Comparison of ENCODE assay signal across 33 cellular contexts in the genomic region with DNA sequence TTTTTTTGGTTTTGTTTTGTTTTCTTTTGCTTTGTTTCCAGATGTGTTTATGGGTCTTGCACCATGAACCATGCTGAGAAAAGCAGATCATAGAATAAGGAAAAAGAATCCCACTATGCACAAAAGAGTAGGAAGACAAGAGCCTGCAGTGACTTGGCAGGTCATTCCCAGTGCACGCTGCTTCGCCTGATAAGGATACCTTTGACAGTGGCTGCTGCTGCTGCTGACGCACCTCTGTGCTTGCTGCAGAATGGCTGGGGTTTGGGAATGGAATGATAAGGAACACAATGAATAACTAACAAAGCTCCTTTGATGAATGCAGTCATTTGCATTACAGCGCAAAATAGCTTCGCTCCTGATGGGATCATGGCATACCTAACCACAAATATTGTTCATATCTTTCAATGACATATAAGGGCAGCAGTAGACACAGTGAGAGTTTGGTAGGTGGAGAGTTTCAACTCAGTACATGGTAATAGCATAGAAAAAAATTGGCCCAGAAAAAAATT.
DNase-seq lines count a peak whose midpoint lies in the region; ATAC-seq and TF ChIP-seq lines count a peak whose summit lies in the region.
"Had no signal": no experiment of that assay in that cellular context is flagged by ENCODE, and none has a peak within 500 bp of the region (broad histone marks: within the 10 kb centered on the region; RNA-seq: fewer than 3 reads in every experiment).

No MANE protein-coding gene starts in this region.

- WGBS in right cardiac atrium, result 65% methylated on average over 5 of the region's 5 CpGs
- WGBS in endodermal cell (ENCODE audit: insufficient coverage in 1 of 2, insufficient read length in 1 of 2), 2 experiments, result 52 to 72% methylated on average over 3 to 5 of the region's 5 CpGs

- H3K36me3 Mint-ChIP-seq in endodermal cell (ENCODE audit: low read depth), result no peaks in the 10 kb centered on the region
- H3K36me3 Mint-ChIP-seq: activated CD4-positive, alpha-beta memory T cell treated with anti-CD3 and anti-CD28 coated beads for 36 hours; activated naive CD4-positive, alpha-beta T cell treated with anti-CD3 and anti-CD28 coated beads, Interleukin-2, amount 50 U/mL, for 72 hours; mesothelial cell of epicardium; natural killer cell; stimulated activated memory B cell treated with anti-CD40 and anti-IgM and Interleukin-4, amounts not matched to agents 10 μg/mL and 1 μg/mL and 100 μg/mL, for 72 hours had no signal

- H2AFZ ChIP-seq in neural cell (ENCODE audit: low read depth, low read length), result no peak overlapping the region
- no peak overlapping the region for H2AFZ ChIP-seq in OCI-LY7 (ENCODE audit: low read length)

- H3K4me3 ChIP-seq in cardiac muscle cell, result no peak overlapping the region
- no peak overlapping the region for H3K4me3 ChIP-seq in right cardiac atrium (ENCODE audit: low read length)
- no peak overlapping the region for H3K4me3 ChIP-seq in endodermal cell (ENCODE audit: low read length)
- H3K4me3 ChIP-seq in neural cell (ENCODE audit: low read length), result peak overlapping the region; percentile 1
- no peak overlapping the region for H3K4me3 ChIP-seq in OCI-LY7 (ENCODE audit: low read depth, low read length, poor library complexity, severe bottlenecking)
- H3K4me3 ChIP-seq in foreskin fibroblast (ENCODE audit: low read depth in 1 of 2, low read length in 2 of 2), result no peak overlapping the region
- H3K4me3 ChIP-seq: esophagus squamous epithelium, gastroesophageal sphincter, left ventricle myocardium inferior, sigmoid colon, SJCRH30, suprapubic skin, uterus had no signal

- no peak overlapping the region for H3K4me3 Mint-ChIP-seq in endodermal cell
- H3K4me3 Mint-ChIP-seq: activated CD4-positive, alpha-beta memory T cell treated with anti-CD3 and anti-CD28 coated beads for 36 hours; activated T-helper 17 cell treated with anti-CD3 and anti-CD28 coated beads, Interleukin-2, amount 50 U/mL, for 72 hours; CD4-positive, alpha-beta T cell; dendritic cell treated with granulocyte-macrophage colony-stimulating factor and Interleukin-4, amounts not matched to agents 40 ng/mL and 50 ng/mL, for 4 days; mesothelial cell of epicardium; natural killer cell; stimulated activated memory B cell treated with anti-CD40 and anti-IgM and Interleukin-4, amounts not matched to agents 10 μg/mL and 1 μg/mL and 100 μg/mL, for 72 hours had no signal

- no peaks in the 10 kb centered on the region for H3K79me2 ChIP-seq in neural cell (replicated peaks; ENCODE audit: insufficient read depth, low read length)
- no peaks in the 10 kb centered on the region for H3K79me2 ChIP-seq in OCI-LY7 (ENCODE audit: insufficient read depth, low read depth, low read length)

- TF ChIP-seq RAD21 in neural cell (conservative IDR thresholded peaks at IDR 0.05), result no peak

- DNase-seq in cardiac muscle cell (ENCODE audit: low read depth in 1 of 2, low spot score in 1 of 2) (peak; percentile 11 to 77), right cardiac atrium (no peak), endodermal cell (peak; percentile 86), OCI-LY7 (ENCODE audit: low spot score) (no peak), RKO (ENCODE audit: low spot score) (no peak), foreskin fibroblast (no peak), SKM-1 treated with dmso at 0.1 percent for 144 hours (lab: John Stamatoyannopoulos, UW; ENCODE audit: unreplicated experiment) (no peak)
- DNase-seq: activated CD4-positive, alpha-beta memory T cell treated with anti-CD3 and anti-CD28 coated beads for 36 hours; activated CD8-positive, alpha-beta memory T cell treated with anti-CD3 and anti-CD28 coated beads, Interleukin-2, amount 50 U/mL, for 48 hours; AML-193; aorta; CD4-positive, alpha-beta T cell; esophagus squamous epithelium; GOT3; hippocampal formation; left ventricle myocardium inferior; natural killer cell; NCI-H1105; NCI-H2029; NCI-H2227 treated with DMSO at 0.1 percent for 48 hours; posterior cingulate gyrus; sigmoid colon; SJCRH30; stimulated activated CD4-positive, alpha-beta T cell treated with anti-CD3 and anti-CD28 coated beads, Interleukin-4, amount 100 ng/mL, for 4 hours; uterus had no signal

- no peak overlapping the region for H3K4me2 ChIP-seq in neural cell (ENCODE audit: low read length)
- no peak overlapping the region for H3K4me2 ChIP-seq in OCI-LY7 (ENCODE audit: low read length)

- H3K9ac ChIP-seq in endodermal cell (ENCODE audit: extremely low read depth, low read length, poor library complexity, severe bottlenecking) (no peak overlapping the region), neural cell (ENCODE audit: low read length) (peak overlapping the region; percentile 6)

- intact Hi-C loops in right cardiac atrium (cut with DNase I), result no loop called here
- intact Hi-C loops in OCI-LY7 (cut with micrococcal nuclease; ENCODE audit: unreplicated experiment), result no loop called here

- no peaks in the 10 kb centered on the region for H3K27me3 Mint-ChIP-seq in endodermal cell (ENCODE audit: insufficient read depth)
- H3K27me3 Mint-ChIP-seq: activated CD4-positive, alpha-beta memory T cell treated with anti-CD3 and anti-CD28 coated beads for 36 hours; dendritic cell treated with granulocyte-macrophage colony-stimulating factor and Interleukin-4, amounts not matched to agents 40 ng/mL and 50 ng/mL, for 4 days had no signal

- H3K4me1 ChIP-seq in cardiac muscle cell (ENCODE audit: low read depth), result peaks cover 23% of the 10 kb centered on the region
- no peaks in the 10 kb centered on the region for H3K4me1 ChIP-seq in right cardiac atrium (ENCODE audit: control insufficient read depth, insufficient read depth, low read length)
- H3K4me1 ChIP-seq in endodermal cell (ENCODE audit: control insufficient read depth, insufficient read depth, low read length), result peaks cover 6% of the 10 kb centered on the region
- peaks cover 14% of the 10 kb centered on the region for H3K4me1 ChIP-seq in OCI-LY7 (ENCODE audit: insufficient read depth, low read length, poor library complexity, severe bottlenecking)
- H3K4me1 ChIP-seq: esophagus squamous epithelium, left ventricle myocardium inferior, SJCRH30, suprapubic skin, uterus had no signal

- no peaks in the 10 kb centered on the region for H3K9me3 Mint-ChIP-seq in endodermal cell
- H3K9me3 Mint-ChIP-seq: activated CD4-positive, alpha-beta memory T cell treated with anti-CD3 and anti-CD28 coated beads for 36 hours; activated naive CD4-positive, alpha-beta T cell treated with anti-CD3 and anti-CD28 coated beads, Interleukin-2, amount 50 U/mL, for 72 hours; activated T-helper 17 cell treated with anti-CD3 and anti-CD28 coated beads, Interleukin-2, amount 50 U/mL, for 72 hours; CD4-positive, alpha-beta T cell; dendritic cell treated with granulocyte-macrophage colony-stimulating factor and Interleukin-4, amounts not matched to agents 40 ng/mL and 50 ng/mL, for 4 days; mesothelial cell of epicardium; natural killer cell; stimulated activated memory B cell treated with anti-CD40 and anti-IgM and Interleukin-4, amounts not matched to agents 10 μg/mL and 1 μg/mL and 100 μg/mL, for 72 hours had no signal

- H3K9me3 ChIP-seq in cardiac muscle cell (ENCODE audit: low read depth) (no peaks in the 10 kb centered on the region), right cardiac atrium (ENCODE audit: control insufficient read depth, low read length) (no peaks in the 10 kb centered on the region), endodermal cell (ENCODE audit: control insufficient read depth, low read length) (no peaks in the 10 kb centered on the region), neural cell (ENCODE audit: low read length) (no peaks in the 10 kb centered on the region), OCI-LY7 (ENCODE audit: low read length) (no peaks in the 10 kb centered on the region)
- H3K9me3 ChIP-seq: esophagus squamous epithelium, gastroesophageal sphincter, left ventricle myocardium inferior, sigmoid colon, SJCRH30, suprapubic skin, uterus had no signal

- H3K4me1 Mint-ChIP-seq in endodermal cell, result peaks cover 28% of the 10 kb centered on the region
- H3K4me1 Mint-ChIP-seq: activated T-helper 17 cell treated with anti-CD3 and anti-CD28 coated beads, Interleukin-2, amount 50 U/mL, for 72 hours; natural killer cell; stimulated activated memory B cell treated with anti-CD40 and anti-IgM and Interleukin-4, amounts not matched to agents 10 μg/mL and 1 μg/mL and 100 μg/mL, for 72 hours had no signal

- peak overlapping the region; percentile 40 for H3K27ac ChIP-seq in cardiac muscle cell
- H3K27ac ChIP-seq in right cardiac atrium (ENCODE audit: low read length), result no peak overlapping the region
- no peak overlapping the region for H3K27ac ChIP-seq in endodermal cell (ENCODE audit: low read depth, low read length)
- peak overlapping the region; percentile 50 for H3K27ac ChIP-seq in neural cell (ENCODE audit: low read length)
- H3K27ac ChIP-seq in OCI-LY7 (ENCODE audit: low read depth, low read length, poor library complexity, severe bottlenecking), result no peak overlapping the region
- H3K27ac ChIP-seq: esophagus squamous epithelium, gastroesophageal sphincter, left ventricle myocardium inferior, sigmoid colon, SJCRH30, suprapubic skin, uterus had no signal

- no peaks in the 10 kb centered on the region for H3F3A ChIP-seq in neural cell (ENCODE audit: insufficient read depth, low read length, poor library complexity, severe bottlenecking)

- H3K36me3 ChIP-seq in cardiac muscle cell (no peaks in the 10 kb centered on the region), endodermal cell (ENCODE audit: control insufficient read depth, insufficient read depth, low read length) (no peaks in the 10 kb centered on the region), neural cell (ENCODE audit: insufficient read depth, low read length) (no peaks in the 10 kb centered on the region), OCI-LY7 (ENCODE audit: insufficient read depth, low read length) (peaks cover 15% of the 10 kb centered on the region)
- H3K36me3 ChIP-seq: esophagus squamous epithelium, gastroesophageal sphincter, left ventricle myocardium inferior, sigmoid colon, SJCRH30, suprapubic skin, uterus had no signal

- POLR2A ChIA-PET in OCI-LY7 (lab: Charles Lee), result interaction anchor here (0.9 kb wide), 1 partner anchor 7 kb away, joined by 4 read pairs; no protein-coding TSS in a partner anchor

- CTCF ChIA-PET in OCI-LY7 (lab: Charles Lee; ENCODE audit: unreplicated experiment), result no interaction called here

- TF ChIP-seq EP300 in neural cell (conservative IDR thresholded peaks at IDR 0.05; ENCODE audit: poor library complexity, severe bottlenecking), result no peak

- BruUV-seq in OCI-LY7 (replicated peaks; lab: Mats Ljungman, UMichigan), result no TSS peak

- H3K9me2 ChIP-seq in neural cell (ENCODE audit: insufficient read depth, low read length) (no peaks in the 10 kb centered on the region), OCI-LY7 (ENCODE audit: insufficient read depth, low read length) (no peaks in the 10 kb centered on the region)

- no peak for ATAC-seq in right cardiac atrium
- ATAC-seq: activated naive CD4-positive, alpha-beta T cell treated with anti-CD3 and anti-CD28 coated beads, Interleukin-2, amount 50 U/mL, for 72 hours; activated T-helper 17 cell treated with anti-CD3 and anti-CD28 coated beads, Interleukin-2, amount 50 U/mL, for 72 hours; gastroesophageal sphincter; natural killer cell; stimulated activated memory B cell treated with anti-CD40 and anti-IgM and Interleukin-4, amounts not matched to agents 10 μg/mL and 1 μg/mL and 100 μg/mL, for 72 hours had no signal

- H3K27ac Mint-ChIP-seq in endodermal cell, result no peak overlapping the region
- H3K27ac Mint-ChIP-seq: activated CD4-positive, alpha-beta memory T cell treated with anti-CD3 and anti-CD28 coated beads for 36 hours; activated naive CD4-positive, alpha-beta T cell treated with anti-CD3 and anti-CD28 coated beads, Interleukin-2, amount 50 U/mL, for 72 hours; activated T-helper 17 cell treated with anti-CD3 and anti-CD28 coated beads, Interleukin-2, amount 50 U/mL, for 72 hours; CD4-positive, alpha-beta T cell; dendritic cell treated with granulocyte-macrophage colony-stimulating factor and Interleukin-4, amounts not matched to agents 40 ng/mL and 50 ng/mL, for 4 days; mesothelial cell of epicardium; natural killer cell; stimulated activated memory B cell treated with anti-CD40 and anti-IgM and Interleukin-4, amounts not matched to agents 10 μg/mL and 1 μg/mL and 100 μg/mL, for 72 hours had no signal

- no peak for TF ChIP-seq CTCF in cardiac muscle cell (IDR thresholded peaks at IDR 0.05; ENCODE audit: low read depth, low read length)
- no peak for TF ChIP-seq CTCF in endodermal cell (conservative IDR thresholded peaks at IDR 0.05)
- TF ChIP-seq CTCF in neural cell (IDR thresholded peaks at IDR 0.05; ENCODE audit: poor library complexity, severe bottlenecking), result no peak
- no peak for TF ChIP-seq CTCF in OCI-LY7 (conservative IDR thresholded peaks at IDR 0.05; ENCODE audit: low read length)
- TF ChIP-seq CTCF in foreskin fibroblast (IDR thresholded peaks at IDR 0.05; ENCODE audit: low read depth, low read length), result no peak

- H3K27me3 ChIP-seq in cardiac muscle cell, result no peaks in the 10 kb centered on the region
- H3K27me3 ChIP-seq in right cardiac atrium (ENCODE audit: control insufficient read depth, insufficient read depth), result no peaks in the 10 kb centered on the region
- no peaks in the 10 kb centered on the region for H3K27me3 ChIP-seq in endodermal cell (ENCODE audit: control insufficient read depth, insufficient read depth, low read length, poor library complexity, severe bottlenecking)
- H3K27me3 ChIP-seq in neural cell (ENCODE audit: insufficient read depth, low read depth, low read length), result no peaks in the 10 kb centered on the region
- H3K27me3 ChIP-seq: esophagus squamous epithelium, gastroesophageal sphincter, sigmoid colon, suprapubic skin, uterus had no signal

- H4K20me1 ChIP-seq in neural cell (ENCODE audit: insufficient read depth), result no peaks in the 10 kb centered on the region
- no peaks in the 10 kb centered on the region for H4K20me1 ChIP-seq in OCI-LY7 (ENCODE audit: insufficient read depth, low read length)

Comparison
In these comparisons a context has a peak if more than half of its experiments do, and no peak if none do; other contexts are left out.
1. DNase-seq: peak in cardiac muscle cell (2 of 2) and endodermal cell (single experiment); none in right cardiac atrium (0 of 3), OCI-LY7 (single experiment), RKO (single experiment), foreskin fibroblast (0 of 2) and SKM-1 treated with dmso at 0.1 percent for 144 hours (single experiment).
2. H3K27ac ChIP-seq: peak in cardiac muscle cell (single experiment) and neural cell (single experiment); none in right cardiac atrium (single experiment), endodermal cell (single experiment) and OCI-LY7 (single experiment).